8 cellular contexts compared by ENCODE assay signal in the genomic region with DNA sequence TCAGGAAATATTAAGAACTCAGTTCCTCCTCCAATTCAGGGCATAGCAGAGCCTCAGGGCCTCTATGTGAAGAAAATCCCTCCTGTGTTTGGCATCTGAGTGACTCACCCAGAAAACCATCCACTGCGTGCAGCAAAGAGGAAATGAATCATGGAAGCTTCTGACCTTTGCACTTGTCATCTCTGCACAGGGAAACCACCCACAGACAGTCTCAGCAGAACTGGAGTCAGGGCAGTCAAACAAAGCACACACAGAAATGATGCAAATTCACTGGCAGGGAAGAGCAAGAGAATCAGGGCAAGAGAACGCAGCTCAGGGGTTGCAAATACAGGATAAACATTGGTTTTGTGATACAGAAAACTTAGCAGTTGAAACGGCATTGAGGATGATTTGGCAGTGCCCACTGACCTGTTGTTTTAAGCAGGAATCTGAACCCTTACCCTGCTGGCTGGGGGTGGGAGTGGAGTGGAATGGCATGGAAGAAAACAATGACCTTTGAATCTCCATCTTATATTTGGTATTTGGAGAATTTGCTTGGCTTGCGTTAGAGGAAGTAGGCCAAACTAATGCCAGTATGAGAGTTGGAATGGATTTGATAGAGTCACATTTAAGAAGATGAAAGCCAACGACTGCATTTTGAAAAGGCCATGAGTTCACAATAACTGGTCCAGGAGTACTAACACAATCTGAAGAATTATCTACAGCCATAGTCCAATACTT. TPM values are rescaled to one million over a fixed set of nuclear protein-coding genes. Genes with fewer than 3 reads are reported as not detected.
A peak's percentile ranks its signal among the peaks of the same experiment; 100 is the strongest.
DNase-seq lines count a peak whose midpoint lies in the region; ATAC-seq and TF ChIP-seq lines count a peak whose summit lies in the region.

No MANE protein-coding gene starts in this region.

- POLR2A ChIA-PET in RWPE1 (lab: Yijun Ruan, JAX; ENCODE audit: low non-redundant PET): no interaction called here

- no peak for TF ChIP-seq CTCF in RWPE1 (conservative IDR thresholded peaks at IDR 0.05; ENCODE audit: low read depth)
- TF ChIP-seq CTCF in tibial artery (IDR thresholded peaks at IDR 0.05): no peak

- DNase-seq in RWPE1 (ENCODE audit: low spot score) (peak; percentile 96), foreskin melanocyte (peak; percentile 100), posterior vena cava (ENCODE audit: low spot score) (peak; percentile 85), tibial artery (peak; percentile 71 to 85)
- DNase-seq in activated T-helper 9 cell treated with anti-CD3 and anti-CD28 coated beads, Interleukin-2, amount 50 U/mL, for 16 hours (ENCODE audit: low read depth): peak; percentile 64

- peak overlapping the region; percentile 2; the same call in 1 of the 2 replicates for H3K4me3 ChIP-seq in ACC112 (ENCODE audit: low read depth, low read length)
- no peak overlapping the region for H3K4me3 ChIP-seq in tibial artery

- H3K27me3 ChIP-seq in ACC112 (ENCODE audit: insufficient read depth, low read length) (no peaks in the 10 kb centered on the region), tibial artery (no peaks in the 10 kb centered on the region)

- no peak overlapping the region for H2AFZ ChIP-seq in ACC112 (ENCODE audit: low read length, unreplicated experiment)

- H3K4me1 ChIP-seq in ACC112 (ENCODE audit: control insufficient read depth, insufficient read depth, low read length, unreplicated experiment) (peaks cover 56% of the 10 kb centered on the region), tibial artery (peaks cover 0 to 52% (median 26%) of the 10 kb centered on the region in 4 donors)

- CTCF ChIA-PET in RWPE1 (lab: Yijun Ruan, JAX): interaction anchor here (0.6 kb wide), 1 partner anchor 518 kb away, joined by 3 read pairs; no protein-coding TSS in a partner anchor

- H3K36me3 ChIP-seq in ACC112 (ENCODE audit: insufficient read depth, low read length) (no peaks in the 10 kb centered on the region), tibial artery (no peaks in the 10 kb centered on the region)

- H3K79me2 ChIP-seq in ACC112 (ENCODE audit: control insufficient read depth, insufficient read depth, low read length, unreplicated experiment): no peaks in the 10 kb centered on the region

- intact Hi-C loops in posterior vena cava (cut with DNase I): no loop called here
- intact Hi-C loops in tibial artery (cut with DNase I; ENCODE audit: low total_unique reads): no loop called here

- ATAC-seq in HG03196 (IDR thresholded peaks at IDR 0.05; ENCODE audit: unreplicated experiment): peak; percentile 95

- H3K9me3 ChIP-seq in tibial artery: no peaks in the 10 kb centered on the region

- H3K27ac ChIP-seq in ACC112 (ENCODE audit: low read depth, low read length): peak overlapping the region; percentile 98
- H3K27ac ChIP-seq in RWPE1: peak overlapping the region; percentile 85
- H3K27ac ChIP-seq in tibial artery: peak overlapping the region; percentile 61 to 64

- TF ChIP-seq POLR2A in GM19099 (IDR thresholded peaks at IDR 0.05; ENCODE audit: extremely low read depth, insufficient read length, low read depth): peak; percentile 32

RNA-seq across cellular contexts. Expression of a gene that starts 53.5 kb away (rescaled TPM):
- total RNA-seq in posterior vena cava: 10 to 100 TPM in 1 of 2 donors, 1 to 10 TPM in 1; 4.9 to 14.6 TPM
